ENCODE assay signal across 9 cellular contexts in the genomic region with DNA sequence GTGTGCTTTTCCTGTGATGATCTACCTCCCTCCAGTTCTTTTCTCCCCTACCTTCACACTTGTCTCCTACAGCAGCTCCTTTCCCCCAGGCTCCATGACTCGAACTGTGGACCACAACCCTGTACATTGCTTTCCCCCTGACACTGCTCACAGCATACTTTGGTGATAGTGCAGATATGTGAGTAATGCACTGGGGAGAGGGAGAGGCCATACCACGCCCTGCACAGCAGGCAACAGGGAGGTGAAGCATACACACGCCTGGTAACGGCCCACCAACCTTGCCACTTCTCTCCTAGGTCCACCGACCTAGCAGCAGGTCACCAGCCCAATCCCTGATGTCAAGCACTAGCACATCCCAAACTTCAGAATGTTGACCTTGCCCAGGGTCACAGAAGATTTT.
"Had no signal": no experiment of that assay in that cellular context is flagged by ENCODE, and none has a peak within 500 bp of the region (broad histone marks: within the 10 kb centered on the region; RNA-seq: fewer than 3 reads in every experiment).

No MANE protein-coding gene starts in this region.

- FAIRE-seq: HTR-8/SVneo, K562 had no signal

- H3K4me1 ChIP-seq: HAP-1 had no signal

- H3K27ac Mint-ChIP-seq: HFFc6 had no signal

- H3K4me3 ChIP-seq: GM23248, HAP-1, K562 had no signal

- H3K4me3 Mint-ChIP-seq: HFFc6 had no signal

- DNase-seq: GM23248, H7, HFFc6, IMR-90, KG1 had no signal

- H3K9me3 ChIP-seq: HAP-1 had no signal

- H3K36me3 ChIP-seq: HAP-1 had no signal

- H3K9ac ChIP-seq: GM23248 had no signal

- H3K27ac ChIP-seq: GM23248, HL-60 had no signal
